26 cellular contexts compared by ENCODE assay signal in the genomic region with DNA sequence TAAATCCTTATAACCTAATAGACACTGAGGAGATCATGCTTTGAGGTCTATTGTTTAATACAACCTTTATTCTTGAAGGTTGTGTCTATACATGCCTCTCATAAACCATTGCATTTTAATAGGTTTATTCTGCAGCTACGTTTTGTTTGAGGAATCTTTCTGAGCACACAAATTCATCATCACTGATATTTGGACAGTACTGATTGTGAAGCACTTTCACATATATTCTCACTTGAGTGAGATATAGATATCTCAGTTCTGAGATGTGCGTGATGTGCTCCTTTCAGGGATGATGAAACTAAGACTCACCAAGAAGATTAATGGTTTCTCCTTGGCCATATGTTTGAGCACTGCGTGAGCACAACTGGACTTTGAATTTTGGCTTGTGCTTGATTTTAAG.
DNase-seq lines count a peak whose midpoint lies in the region; ATAC-seq and TF ChIP-seq lines count a peak whose summit lies in the region.
"Had no signal": no experiment of that assay in that cellular context is flagged by ENCODE, and none has a peak within 500 bp of the region (broad histone marks: within the 10 kb centered on the region; RNA-seq: fewer than 3 reads in every experiment).

No MANE protein-coding gene starts in this region.

- ATAC-seq in RWPE2 (ENCODE audit: low read depth) (peak; percentile 64), HG02970 (IDR thresholded peaks at IDR 0.05; ENCODE audit: low FRiP score, unreplicated experiment) (no peak), heart right ventricle (no peak), left lung (no peak)
- ATAC-seq: GM12878, GM23338 had no signal

- TF ChIP-seq CTCF in LNCaP clone FGC (IDR thresholded peaks at IDR 0.05; ENCODE audit: control insufficient read depth, extremely low read depth, insufficient read depth) = no peak
- no peak for TF ChIP-seq CTCF in RWPE2 (IDR thresholded peaks at IDR 0.05; ENCODE audit: poor library complexity, severe bottlenecking)
- TF ChIP-seq CTCF in heart right ventricle (IDR thresholded peaks at IDR 0.05) = no peak
- TF ChIP-seq CTCF in left lung (IDR thresholded peaks at IDR 0.05) = no peak

- 90 to 94% methylated on average over 3 of the region's 3 CpGs for WGBS in heart right ventricle, 2 donors

- H3K4me1 ChIP-seq in RWPE2 (ENCODE audit: insufficient read depth, poor library complexity, severe bottlenecking) (peaks cover 60% of the 10 kb centered on the region), heart right ventricle (peaks cover 0 to 23% (median 7%) of the 10 kb centered on the region in 9 donors), left lung (peaks cover 5 to 9% of the 10 kb centered on the region in 2 donors)
- H3K4me1 ChIP-seq: BLaER1 had no signal

- H3K27ac ChIP-seq in RWPE2 (ENCODE audit: poor library complexity, severe bottlenecking) (peak overlapping the region; percentile 45), epithelial cell of prostate (peak overlapping the region; percentile 76), heart right ventricle (no peak overlapping the region), left lung (no peak overlapping the region)
- H3K27ac ChIP-seq: BLaER1, SK-N-MC had no signal

- H3K27me3 ChIP-seq in RWPE2 (ENCODE audit: insufficient read depth, poor library complexity, severe bottlenecking) (no peaks in the 10 kb centered on the region), heart right ventricle (no peaks in the 10 kb centered on the region), left lung (no peaks in the 10 kb centered on the region)
- H3K27me3 ChIP-seq: BLaER1, MG63 had no signal

- no peak overlapping the region for H3K4me3 ChIP-seq in LNCaP clone FGC (ENCODE audit: low read depth, low read length)
- H3K4me3 ChIP-seq in RWPE2 (ENCODE audit: severe bottlenecking) = no peak overlapping the region
- H3K4me3 ChIP-seq in heart right ventricle = no peak overlapping the region
- H3K4me3 ChIP-seq in left lung = no peak overlapping the region
- H3K4me3 ChIP-seq: BLaER1, GM12878, GM23338, MG63, SK-N-MC had no signal

- DNase-seq in LNCaP clone FGC (ENCODE audit: low read depth) (peak; percentile 80), RWPE2 (ENCODE audit: low spot score) (no peak), epithelial cell of prostate (ENCODE audit: low read depth, low spot score) (peak; percentile 49), NCI-H345 (lab: John Stamatoyannopoulos, UW) (no peak), heart right ventricle (no peak), left lung (no peak)
- DNase-seq: ACHN; CD4-positive, alpha-beta T cell; COR-L47; DND-41; HCEC 1CT; Kasumi-1; MG63; NCI-H1048; NCI-H1436; NCI-H187 treated with DMSO at 0.1 percent for 48 hours; NCI-H226; NCI-H526; OCI-M1; SHP77 treated with DMSO at 0.1 percent for 48 hours; SW 1271 had no signal

- H3K9me3 ChIP-seq in RWPE2 (ENCODE audit: severe bottlenecking) = no peaks in the 10 kb centered on the region
- no peaks in the 10 kb centered on the region for H3K9me3 ChIP-seq in heart right ventricle
- H3K9me3 ChIP-seq in left lung = no peaks in the 10 kb centered on the region
- H3K9me3 ChIP-seq: BLaER1, MG63 had no signal

- intact Hi-C loops in heart right ventricle (cut with DNase I) = no loop called here
- intact Hi-C loops in left lung (cut with DNase I) = no loop called here

- H3K36me3 ChIP-seq in RWPE2 (ENCODE audit: low read depth) = peaks cover 7% of the 10 kb centered on the region; the same call in 1 of the 2 replicates
- peaks cover 0 to 30% (median 6%) of the 10 kb centered on the region in 9 donors for H3K36me3 ChIP-seq in heart right ventricle
- peaks cover 0 to 17% of the 10 kb centered on the region in 2 donors for H3K36me3 ChIP-seq in left lung

Comparison
In these comparisons a context has a peak if more than half of its experiments do, and no peak if none do; other contexts are left out.
1. DNase-seq: peak in LNCaP clone FGC (single experiment) and epithelial cell of prostate (single experiment); none in RWPE2 (single experiment), NCI-H345 (single experiment), heart right ventricle (0 of 2) and left lung (0 of 2).
2. H3K27ac ChIP-seq: peak in RWPE2 (single experiment) and epithelial cell of prostate (single experiment); none in heart right ventricle (0 of 10) and left lung (0 of 2).